10 cellular contexts compared by ENCODE assay signal in genomic region chr11:7251487-7251835, GRCh38. TPM values are rescaled to one million over a fixed set of nuclear protein-coding genes. Genes with fewer than 3 reads are reported as not detected.
DNase-seq lines count a peak whose midpoint lies in the region; ATAC-seq and TF ChIP-seq lines count a peak whose summit lies in the region.
"Had no signal": no experiment of that assay in that cellular context is flagged by ENCODE, and none has a peak within 500 bp of the region (broad histone marks: within the 10 kb centered on the region; RNA-seq: fewer than 3 reads in every experiment).

No MANE protein-coding gene starts in this region.

- H3K27ac ChIP-seq in KMS-11: no peak overlapping the region
- peak overlapping the region in 49 of 59 donors; percentile 11 to 86 (median 69) for H3K27ac ChIP-seq in dorsolateral prefrontal cortex
- no peak overlapping the region for H3K27ac ChIP-seq in lower lobe of right lung
- H3K27ac ChIP-seq in stomach smooth muscle (ENCODE audit: low read length): no peak overlapping the region

- H3K4me3 Mint-ChIP-seq in activated T-cell treated with anti-CD3 and anti-CD28 coated beads, Interleukin-2, amount 50 U/mL, for 4 hours: no peak overlapping the region
- no peak overlapping the region for H3K4me3 Mint-ChIP-seq in stimulated activated effector memory CD8-positive, alpha-beta T cell treated with anti-CD3 and anti-CD28 coated beads, Interleukin-12 subunit alpha, Interleukin-12 subunit beta, amount 100 ng/mL, for 72 hours

- H3K36me3 ChIP-seq in KMS-11 (ENCODE audit: insufficient read depth) (no peaks in the 10 kb centered on the region), lower lobe of right lung (no peaks in the 10 kb centered on the region), stomach smooth muscle (ENCODE audit: control insufficient read depth in 2 of 2, insufficient read depth in 2 of 2, low read length in 2 of 2) (no peaks in the 10 kb centered on the region)

- H2AFZ ChIP-seq in KMS-11 (ENCODE audit: low read depth): peak overlapping the region; percentile 64

- no peaks in the 10 kb centered on the region for H3K36me3 Mint-ChIP-seq in activated T-cell treated with anti-CD3 and anti-CD28 coated beads, Interleukin-2, amount 50 U/mL, for 4 hours (ENCODE audit: insufficient read depth)
- no peaks in the 10 kb centered on the region for H3K36me3 Mint-ChIP-seq in stimulated activated effector memory CD8-positive, alpha-beta T cell treated with anti-CD3 and anti-CD28 coated beads, Interleukin-12 subunit alpha, Interleukin-12 subunit beta, amount 100 ng/mL, for 72 hours

- intact Hi-C loops in dorsolateral prefrontal cortex (cut with DNase I) (loop anchor here (5.0 to 10.0 kb wide), 3 partner anchors 191 to 403 kb away; partner anchors contain the start of gene PPFIBP2 (in 2 of the 2)), lower lobe of right lung (cut with DNase I) (no loop called here)

- H3K4me1 Mint-ChIP-seq in activated T-cell treated with anti-CD3 and anti-CD28 coated beads, Interleukin-2, amount 50 U/mL, for 4 hours (ENCODE audit: low read depth): peaks cover 4% of the 10 kb centered on the region
- H3K4me1 Mint-ChIP-seq in stimulated activated effector memory CD8-positive, alpha-beta T cell treated with anti-CD3 and anti-CD28 coated beads, Interleukin-12 subunit alpha, Interleukin-12 subunit beta, amount 100 ng/mL, for 72 hours: no peaks in the 10 kb centered on the region

- H4K20me1 ChIP-seq in KMS-11 (ENCODE audit: insufficient read depth): no peaks in the 10 kb centered on the region

- peak overlapping the region; percentile 45 for H3K4me2 ChIP-seq in KMS-11

- no peak overlapping the region for H3K4me3 ChIP-seq in KMS-11 (IDR thresholded peaks at IDR 0.05; ENCODE audit: insufficient read depth, low read depth, low read length)
- H3K4me3 ChIP-seq in dorsolateral prefrontal cortex: peak overlapping the region; percentile 54 to 97 (median 82)
- peak overlapping the region; percentile 62 for H3K4me3 ChIP-seq in lower lobe of right lung
- peak overlapping the region; percentile 21 to 69 for H3K4me3 ChIP-seq in stomach smooth muscle (ENCODE audit: low read length in 2 of 2)

- H3K9me3 ChIP-seq in lower lobe of right lung: peaks cover 3% of the 10 kb centered on the region
- H3K9me3 ChIP-seq in stomach smooth muscle (ENCODE audit: control insufficient read depth in 2 of 2, low read length in 2 of 2): peaks cover 0 to 3% of the 10 kb centered on the region in 2 donors

- H3K79me2 ChIP-seq in KMS-11 (ENCODE audit: insufficient read depth, low read depth): no peaks in the 10 kb centered on the region

- no peaks in the 10 kb centered on the region for H3K4me1 ChIP-seq in KMS-11 (ENCODE audit: low read depth, poor library complexity, severe bottlenecking)
- peaks cover 13% of the 10 kb centered on the region for H3K4me1 ChIP-seq in lower lobe of right lung
- H3K4me1 ChIP-seq in stomach smooth muscle (ENCODE audit: control insufficient read depth, insufficient read depth, low read length): peaks cover 13% of the 10 kb centered on the region

- ATAC-seq in lower lobe of right lung (no peak), GM21528 (IDR thresholded peaks at IDR 0.05; ENCODE audit: low FRiP score, unreplicated experiment) (no peak), HG02610 (IDR thresholded peaks at IDR 0.05; ENCODE audit: unreplicated experiment) (no peak)
- no peak for ATAC-seq in activated T-cell treated with anti-CD3 and anti-CD28 coated beads, Interleukin-2, amount 50 U/mL, for 4 hours
- ATAC-seq in stimulated activated effector memory CD8-positive, alpha-beta T cell treated with anti-CD3 and anti-CD28 coated beads, Interleukin-12 subunit alpha, Interleukin-12 subunit beta, amount 100 ng/mL, for 72 hours: no peak

- H3K27me3 Mint-ChIP-seq in activated T-cell treated with anti-CD3 and anti-CD28 coated beads, Interleukin-2, amount 50 U/mL, for 4 hours (ENCODE audit: low read depth): peaks cover 39% of the 10 kb centered on the region

- H3K9ac ChIP-seq in KMS-11: no peak overlapping the region
- no peak overlapping the region for H3K9ac ChIP-seq in stomach smooth muscle (ENCODE audit: low read length in 2 of 2)

- H3K27ac Mint-ChIP-seq in stimulated activated effector memory CD8-positive, alpha-beta T cell treated with anti-CD3 and anti-CD28 coated beads, Interleukin-12 subunit alpha, Interleukin-12 subunit beta, amount 100 ng/mL, for 72 hours: no peak overlapping the region

- DNase-seq in dorsolateral prefrontal cortex: peak in 1 of 10 donors; percentile 28
- no peak for DNase-seq in lower lobe of right lung
- no peak for DNase-seq in activated T-cell treated with anti-CD3 and anti-CD28 coated beads, Interleukin-2, amount 50 U/mL, for 4 hours
- no peak for DNase-seq in stimulated activated effector memory CD8-positive, alpha-beta T cell treated with anti-CD3 and anti-CD28 coated beads, Interleukin-12 subunit alpha, Interleukin-12 subunit beta, amount 100 ng/mL, for 72 hours (ENCODE audit: low spot score in 2 of 2)
- DNase-seq: GDM1 had no signal

- H3K9me3 Mint-ChIP-seq in activated T-cell treated with anti-CD3 and anti-CD28 coated beads, Interleukin-2, amount 50 U/mL, for 4 hours: no peaks in the 10 kb centered on the region
- peaks cover 3% of the 10 kb centered on the region for H3K9me3 Mint-ChIP-seq in stimulated activated effector memory CD8-positive, alpha-beta T cell treated with anti-CD3 and anti-CD28 coated beads, Interleukin-12 subunit alpha, Interleukin-12 subunit beta, amount 100 ng/mL, for 72 hours

- TF ChIP-seq CTCF in KMS-11 (conservative IDR thresholded peaks at IDR 0.05; ENCODE audit: low read depth, low read length): no peak
- no peak for TF ChIP-seq CTCF in dorsolateral prefrontal cortex (IDR thresholded peaks at IDR 0.05 in 54 of 56, conservative IDR thresholded peaks at IDR 0.05 in 2 of 56; ENCODE audit: low read depth in 1 of 56, partially characterized antibody in 56 of 56)
- TF ChIP-seq CTCF in lower lobe of right lung (IDR thresholded peaks at IDR 0.05): no peak

- H3K27me3 ChIP-seq in KMS-11 (ENCODE audit: insufficient read depth, low read depth) (no peaks in the 10 kb centered on the region), dorsolateral prefrontal cortex (peaks cover 0 to 17% (median 0%) of the 10 kb centered on the region in 45 donors), lower lobe of right lung (ENCODE audit: low read depth) (peaks cover 53% of the 10 kb centered on the region), stomach smooth muscle (ENCODE audit: control insufficient read depth in 1 of 2, insufficient read depth in 2 of 2, low read length in 2 of 2) (peaks cover 18 to 25% of the 10 kb centered on the region in 2 donors)

RNA-seq across cellular contexts. Expression of gene SYT9, which starts 0.2 kb away (rescaled TPM):
- total RNA-seq in dorsolateral prefrontal cortex (10 to 100 TPM in 112 of 120 experiments, 1 to 10 TPM in 8; 8.3 to 25.6 (median 12.9) TPM), lower lobe of right lung (0.18 TPM)
- total RNA-seq in activated T-cell treated with anti-CD3 and anti-CD28 coated beads, Interleukin-2, amount 50 U/mL, for 4 hours: not detected
- total RNA-seq: activated CD8-positive, alpha-beta memory T cell treated with anti-CD3 and anti-CD28 coated beads for 36 hours had no signal

Comparison
In these comparisons a context has a peak if more than half of its experiments do, and no peak if none do; other contexts are left out.
1. H3K27ac ChIP-seq: peak in dorsolateral prefrontal cortex (49 of 59); none in KMS-11 (single experiment), lower lobe of right lung (single experiment) and stomach smooth muscle (single experiment).